25 cellular contexts compared by ENCODE assay signal in genomic region chr5:52685621-52686370, GRCh38.
"Had no signal": no experiment of that assay in that cellular context is flagged by ENCODE, and none has a peak within 500 bp of the region (broad histone marks: within the 10 kb centered on the region; RNA-seq: fewer than 3 reads in every experiment).

No MANE protein-coding gene starts in this region.

- DNase-seq: activated CD4-positive, alpha-beta T cell treated with anti-CD3 and anti-CD28 coated beads, Interleukin-2, amount 10 ng/mL, durations not matched to agents 7 days and 5 days; activated CD4-positive, CD25-positive, alpha-beta regulatory T cell; activated CD8-positive, alpha-beta memory T cell treated with anti-CD3 and anti-CD28 coated beads for 24 hours; activated naive CD4-positive, alpha-beta T cell; activated naive CD8-positive, alpha-beta T cell treated with anti-CD3 and anti-CD28 coated beads, Interleukin-2, amount 10 ng/mL, durations not matched to agents 7 days and 5 days; cortex of kidney; effector CD4-positive, alpha-beta T cell; esophagus squamous epithelium; heart left ventricle; left ventricle myocardium inferior; mesendoderm; nucleus accumbens; stimulated activated CD4-positive, alpha-beta T cell treated with anti-CD3 and anti-CD28 coated beads, Interleukin-4, amount 100 ng/mL, for 4 hours; stimulated activated CD8-positive, alpha-beta memory T cell treated with anti-CD3 and anti-CD28 coated beads, Interleukin-4, amount 100 ng/mL, for 48 hours; stimulated activated naive CD4-positive, alpha-beta T cell treated with Interleukin-2 at 50 U/mL for 16 hours; substantia nigra had no signal

- H3K4me3 Mint-ChIP-seq: activated CD4-positive, alpha-beta T cell treated with anti-CD3 and anti-CD28 coated beads, Interleukin-2, amount 10 ng/mL, durations not matched to agents 7 days and 5 days; activated naive CD8-positive, alpha-beta T cell treated with anti-CD3 and anti-CD28 coated beads, Interleukin-2, amount 10 ng/mL, durations not matched to agents 7 days and 5 days; activated T-helper 1 cell treated with anti-CD3 and anti-CD28 coated beads, Interleukin-12 subunit alpha, Interleukin-12 subunit beta, Interleukin-2, Interleukin-4 antibody, amounts not matched to agents 30 ng/mL and 10 ng/mL and 1 ng/mL, durations not matched to agents 14 hours and 24 hours and 36 hours; brain; central memory CD8-positive, alpha-beta T cell; nephron; T-helper 2 cell treated with Interferon-gamma antibody and Interleukin-4, amounts not matched to agents 5 μg/mL and 100 μg/mL, for 36 hours had no signal

- H3K36me3 Mint-ChIP-seq: activated naive CD8-positive, alpha-beta T cell treated with anti-CD3 and anti-CD28 coated beads, Interleukin-2, amount 10 ng/mL, durations not matched to agents 7 days and 5 days; brain had no signal

- H3K27ac ChIP-seq: esophagus squamous epithelium, heart left ventricle, left ventricle myocardium inferior, right atrium auricular region had no signal

- H3K4me1 ChIP-seq: esophagus squamous epithelium had no signal

- H3K4me1 Mint-ChIP-seq: activated CD4-positive, alpha-beta T cell treated with anti-CD3 and anti-CD28 coated beads, Interleukin-2, amount 10 ng/mL, durations not matched to agents 7 days and 5 days; activated naive CD8-positive, alpha-beta T cell treated with anti-CD3 and anti-CD28 coated beads, Interleukin-2, amount 10 ng/mL, durations not matched to agents 7 days and 5 days; brain; central memory CD8-positive, alpha-beta T cell had no signal

- H3K36me3 ChIP-seq: esophagus squamous epithelium, heart left ventricle, left ventricle myocardium inferior, right atrium auricular region had no signal

- H3K9me3 Mint-ChIP-seq: activated CD4-positive, alpha-beta T cell treated with anti-CD3 and anti-CD28 coated beads, Interleukin-2, amount 10 ng/mL, durations not matched to agents 7 days and 5 days; activated naive CD8-positive, alpha-beta T cell treated with anti-CD3 and anti-CD28 coated beads, Interleukin-2, amount 10 ng/mL, durations not matched to agents 7 days and 5 days; activated T-helper 1 cell treated with anti-CD3 and anti-CD28 coated beads, Interleukin-12 subunit alpha, Interleukin-12 subunit beta, Interleukin-2, Interleukin-4 antibody, amounts not matched to agents 30 ng/mL and 10 ng/mL and 1 ng/mL, durations not matched to agents 14 hours and 24 hours and 36 hours; central memory CD8-positive, alpha-beta T cell; T-helper 2 cell treated with Interferon-gamma antibody and Interleukin-4, amounts not matched to agents 5 μg/mL and 100 μg/mL, for 36 hours had no signal

- H3K4me2 ChIP-seq: smooth muscle cell had no signal

- H3K27me3 Mint-ChIP-seq: brain, progenitor cell of endocrine pancreas had no signal

- ATAC-seq: heart left ventricle had no signal

- H3K4me3 ChIP-seq: esophagus squamous epithelium, heart left ventricle, left ventricle myocardium inferior, right atrium auricular region, smooth muscle cell had no signal

- FAIRE-seq: islet of Langerhans had no signal

- H3K27ac Mint-ChIP-seq: activated CD4-positive, alpha-beta T cell treated with anti-CD3 and anti-CD28 coated beads, Interleukin-2, amount 10 ng/mL, durations not matched to agents 7 days and 5 days; activated naive CD8-positive, alpha-beta T cell treated with anti-CD3 and anti-CD28 coated beads, Interleukin-2, amount 10 ng/mL, durations not matched to agents 7 days and 5 days; activated T-helper 1 cell treated with anti-CD3 and anti-CD28 coated beads, Interleukin-12 subunit alpha, Interleukin-12 subunit beta, Interleukin-2, Interleukin-4 antibody, amounts not matched to agents 30 ng/mL and 10 ng/mL and 1 ng/mL, durations not matched to agents 14 hours and 24 hours and 36 hours; brain; nephron; progenitor cell of endocrine pancreas; T-helper 2 cell treated with Interferon-gamma antibody and Interleukin-4, amounts not matched to agents 5 μg/mL and 100 μg/mL, for 36 hours had no signal

- H3K9me3 ChIP-seq: esophagus squamous epithelium, heart left ventricle, left ventricle myocardium inferior, right atrium auricular region had no signal

- H3K27me3 ChIP-seq: esophagus squamous epithelium, heart left ventricle, right atrium auricular region had no signal
